Comparison of ENCODE assay signal across 20 cellular contexts in genomic region chr22:29082826-29083545, GRCh38. TPM values are rescaled to one million over a fixed set of nuclear protein-coding genes. Genes with fewer than 3 reads are reported as not detected.
"Had no signal": no experiment of that assay in that cellular context is flagged by ENCODE, and none has a peak within 500 bp of the region (broad histone marks: within the 10 kb centered on the region; RNA-seq: fewer than 3 reads in every experiment).

No MANE protein-coding gene starts in this region.

- H3K9me3 ChIP-seq: prostate gland, thoracic aorta, uterus had no signal

- ATAC-seq: activated naive CD4-positive, alpha-beta T cell treated with anti-CD3 and anti-CD28 coated beads, Interleukin-2, amount 50 U/mL, for 72 hours; activated T-cell treated with anti-CD3 and anti-CD28 coated beads, Interleukin-2, amount 50 U/mL, for 72 hours; esophagus mucosa had no signal

- FAIRE-seq: bronchial epithelial cell, colon, small intestine had no signal

- H3K4me3 ChIP-seq: prostate gland, thoracic aorta, uterus had no signal

- DNase-seq: activated CD4-positive, alpha-beta T cell treated with anti-CD3 and anti-CD28 coated beads, Interleukin-2, amount 10 ng/mL, durations not matched to agents 24 days and 14 days; activated CD4-positive, CD25-positive, alpha-beta regulatory T cell; activated CD8-positive, alpha-beta memory T cell treated with anti-CD3 and anti-CD28 coated beads, Interleukin-2, amount 50 U/mL, for 48 hours; activated gamma-delta T cell; activated T-cell treated with anti-CD3 and anti-CD28 coated beads, Interleukin-2, amount 50 U/mL, for 72 hours; islet precursor cell; right cardiac atrium; small intestine; SW 1271; uterus had no signal

- H3K9me3 Mint-ChIP-seq: activated CD4-positive, alpha-beta T cell treated with anti-CD3 and anti-CD28 coated beads, Interleukin-2, amount 10 ng/mL, durations not matched to agents 24 days and 14 days; activated naive CD4-positive, alpha-beta T cell treated with anti-CD3 and anti-CD28 coated beads, Interleukin-2, amount 50 U/mL, for 72 hours; activated T-cell treated with anti-CD3 and anti-CD28 coated beads, Interleukin-2, amount 50 U/mL, for 72 hours; stimulated activated naive CD8-positive, alpha-beta T cell treated with anti-CD3 and anti-CD28 coated beads, Interleukin-15, Interleukin-2, amounts not matched to agents 100 ng/mL and 50 ng/mL, for 24 hours had no signal

- H3K36me3 ChIP-seq: prostate gland, thoracic aorta, uterus had no signal

- H3K4me1 ChIP-seq: uterus had no signal

- H3K36me3 Mint-ChIP-seq: activated naive CD4-positive, alpha-beta T cell treated with anti-CD3 and anti-CD28 coated beads, Interleukin-2, amount 50 U/mL, for 72 hours had no signal

- H3K4me3 Mint-ChIP-seq: activated CD4-positive, alpha-beta T cell treated with anti-CD3 and anti-CD28 coated beads, Interleukin-2, amount 10 ng/mL, durations not matched to agents 24 days and 14 days; activated T-cell treated with anti-CD3 and anti-CD28 coated beads, Interleukin-2, amount 50 U/mL, for 72 hours; stimulated activated naive CD8-positive, alpha-beta T cell treated with anti-CD3 and anti-CD28 coated beads, Interleukin-15, Interleukin-2, amounts not matched to agents 100 ng/mL and 50 ng/mL, for 24 hours had no signal

- H3K27ac Mint-ChIP-seq: activated CD4-positive, alpha-beta T cell treated with anti-CD3 and anti-CD28 coated beads, Interleukin-2, amount 10 ng/mL, durations not matched to agents 24 days and 14 days; activated T-cell treated with anti-CD3 and anti-CD28 coated beads, Interleukin-2, amount 50 U/mL, for 72 hours; stimulated activated naive CD8-positive, alpha-beta T cell treated with anti-CD3 and anti-CD28 coated beads, Interleukin-15, Interleukin-2, amounts not matched to agents 100 ng/mL and 50 ng/mL, for 24 hours had no signal

- H3K27ac ChIP-seq: prostate gland, thoracic aorta had no signal

- H3K27me3 ChIP-seq: uterus had no signal

RNA-seq across cellular contexts. Expression of gene KREMEN1, which starts 10.2 kb away (rescaled TPM):
- total RNA-seq: activated CD4-positive, alpha-beta T cell treated with anti-CD3 and anti-CD28 coated beads, Interleukin-2, amount 10 ng/mL, durations not matched to agents 24 days and 14 days had no signal

RNA-seq across cellular contexts. Expression of gene C22orf31, which starts 21.4 kb away (rescaled TPM):
- total RNA-seq: activated CD4-positive, alpha-beta T cell treated with anti-CD3 and anti-CD28 coated beads, Interleukin-2, amount 10 ng/mL, durations not matched to agents 24 days and 14 days; activated naive CD4-positive, alpha-beta T cell treated with anti-CD3 and anti-CD28 coated beads, Interleukin-2, amount 50 U/mL, for 72 hours; activated T-cell treated with anti-CD3 and anti-CD28 coated beads, Interleukin-2, amount 50 U/mL, for 72 hours; bronchial epithelial cell; esophagus mucosa; osteoblast; T-helper 2 cell treated with Interferon-gamma antibody and Interleukin-4, amounts not matched to agents 100 ng/mL and 5 ng/mL, for 36 hours; thoracic aorta; uterus had no signal
- polyA plus RNA-seq: neural cell, small intestine had no signal
